6 cellular contexts compared by ENCODE assay signal in the genomic region with DNA sequence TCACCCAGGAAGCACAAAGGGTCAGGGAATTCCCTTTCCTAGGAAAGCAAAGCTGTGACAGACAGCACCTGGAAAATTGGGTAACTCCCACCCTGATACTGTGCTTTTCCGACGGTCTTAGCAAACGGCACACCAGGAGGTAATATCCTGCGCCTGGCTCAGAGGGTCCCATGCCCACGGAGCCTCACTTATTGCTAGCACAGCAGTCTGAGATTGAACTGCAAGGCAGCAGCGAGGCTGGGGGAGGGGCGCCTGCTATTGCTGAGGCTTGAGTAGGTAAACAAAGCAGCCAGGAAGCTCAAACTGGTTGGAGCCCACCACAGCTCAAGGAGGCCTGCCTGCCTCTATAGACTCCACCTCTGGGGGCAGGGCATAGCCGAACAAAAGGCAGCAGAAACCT. TPM values are rescaled to one million over a fixed set of nuclear protein-coding genes. Genes with fewer than 3 reads are reported as not detected.
"Had no signal": no experiment of that assay in that cellular context is flagged by ENCODE, and none has a peak within 500 bp of the region (broad histone marks: within the 10 kb centered on the region; RNA-seq: fewer than 3 reads in every experiment).

No MANE protein-coding gene starts in this region.

RNA-seq across cellular contexts. Expression of a gene that starts 57.0 kb away (rescaled TPM):
- total RNA-seq: naive thymus-derived CD8-positive, alpha-beta T cell; omental fat pad; osteocyte; upper lobe of right lung had no signal
- polyA plus RNA-seq: psoas muscle, right cardiac atrium had no signal
